In the genomic region with DNA sequence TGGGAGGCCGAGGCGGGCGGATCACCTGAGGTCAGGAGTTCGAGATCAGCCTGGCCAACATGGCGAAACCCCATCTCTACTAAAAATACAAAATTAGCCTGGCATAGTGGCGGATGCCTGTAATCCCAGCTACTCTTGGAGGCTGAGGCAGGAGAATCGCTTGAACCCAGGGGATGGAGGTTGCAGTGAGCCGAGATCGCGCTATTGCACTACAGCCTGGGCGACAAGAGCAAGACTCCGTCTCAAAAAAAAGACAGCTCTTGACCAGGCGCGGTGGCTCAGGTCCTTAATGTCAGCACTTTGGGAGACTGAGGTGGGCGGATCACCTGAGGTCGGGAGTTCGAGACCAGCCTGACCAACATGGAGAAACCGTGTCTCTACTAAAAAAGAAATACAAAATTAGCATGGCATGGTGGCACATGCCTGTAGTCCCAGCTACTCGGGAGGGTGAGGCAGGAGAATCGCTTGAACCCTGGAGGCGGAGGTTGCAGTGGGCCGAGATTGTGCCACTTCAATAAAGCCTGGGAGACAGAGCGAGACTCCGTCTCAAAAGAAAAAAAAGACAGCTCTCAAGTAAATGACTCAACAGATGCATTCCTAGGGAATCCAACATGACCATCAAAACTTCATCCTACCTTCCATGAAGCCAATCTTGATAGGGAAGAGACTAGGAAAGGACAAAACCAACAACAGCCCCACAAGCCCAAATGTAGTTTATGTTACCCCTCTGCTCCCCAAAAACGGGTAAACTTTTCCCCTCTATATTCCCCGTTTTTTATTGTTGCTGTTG, we compare ENCODE assay signal across 8 cellular contexts. TPM values are rescaled to one million over a fixed set of nuclear protein-coding genes. Genes with fewer than 3 reads are reported as not detected.
DNase-seq lines count a peak whose midpoint lies in the region; ATAC-seq, FAIRE-seq and TF ChIP-seq lines count a peak whose summit lies in the region.
"Not testable (repeated sequence)": the region's sequence is repeated elsewhere in the genome, so short reads cannot be mapped to it uniquely, and the experiment has no call there.

No MANE protein-coding gene starts in this region.

- not testable (repeated sequence) for DNase-seq in CD8-positive, alpha-beta T cell; activated CD4-positive, alpha-beta T cell treated with anti-CD3 and anti-CD28 coated beads for 36 hours; astrocyte (ENCODE audit: low read depth); naive thymus-derived CD8-positive, alpha-beta T cell; gastrocnemius medialis; type B pancreatic cell (ENCODE audit: extremely low spot score, unreplicated experiment)

- POLR2A ChIA-PET in CD8-positive, alpha-beta T cell (lab: Charles Lee), result interaction anchor here (0.6 kb wide), 1 partner anchor 190 kb away, joined by 11 read pairs; no protein-coding TSS in a partner anchor
- POLR2A ChIA-PET in activated CD4-positive, alpha-beta T cell treated with anti-CD3 and anti-CD28 coated beads for 36 hours (lab: Charles Lee), result interaction anchor here (1.1 to 2.0 kb wide), 3 partner anchors 31 to 67 kb away, joined by 4 to 5 read pairs (median 4); no protein-coding TSS in a partner anchor
- POLR2A ChIA-PET in naive thymus-derived CD8-positive, alpha-beta T cell (lab: Charles Lee), result interaction anchor here (0.7 kb wide), 1 partner anchor 232 kb away, joined by 4 read pairs; a partner anchor contains a TSS

- peaks cover 59% of the 10 kb centered on the region for H3K4me1 ChIP-seq in CD8-positive, alpha-beta T cell (ENCODE audit: insufficient read depth, low read length)
- peaks cover 34% of the 10 kb centered on the region for H3K4me1 ChIP-seq in astrocyte (ENCODE audit: insufficient read depth, low read length)
- peaks cover 8 to 85% (median 40%) of the 10 kb centered on the region in 3 donors for H3K4me1 ChIP-seq in gastroesophageal sphincter
- H3K4me1 ChIP-seq in gastrocnemius medialis, result peaks cover 68 to 73% of the 10 kb centered on the region in 2 donors

- CTCF ChIA-PET in CD8-positive, alpha-beta T cell (lab: Charles Lee), result interaction anchor here (0.9 to 3.2 kb wide), 4 partner anchors 16 to 120 kb away, joined by 4 to 20 read pairs (median 8); a partner anchor contains a TSS
- CTCF ChIA-PET in activated CD4-positive, alpha-beta T cell treated with anti-CD3 and anti-CD28 coated beads for 36 hours (lab: Charles Lee), result interaction anchor here (0.8 to 3.5 kb wide), 3 partner anchors 19 to 33 kb away, joined by 4 to 34 read pairs (median 6); no protein-coding TSS in a partner anchor

- H3K27ac Mint-ChIP-seq in CD8-positive, alpha-beta T cell, result peak overlapping the region; percentile 62
- peak overlapping the region in 1 of 3 donors; percentile 88 for H3K27ac Mint-ChIP-seq in IgD-negative memory B cell
- H3K27ac Mint-ChIP-seq in activated CD4-positive, alpha-beta T cell treated with anti-CD3 and anti-CD28 coated beads for 36 hours, result not testable (repeated sequence)
- H3K27ac Mint-ChIP-seq in astrocyte (ENCODE audit: unreplicated experiment), result peak overlapping the region; percentile 27
- H3K27ac Mint-ChIP-seq in naive thymus-derived CD8-positive, alpha-beta T cell, result peak overlapping the region in 6 of 10 donors; percentile 16 to 69 (median 60)
- H3K27ac Mint-ChIP-seq in type B pancreatic cell, result peak overlapping the region; percentile 48

- not testable (repeated sequence) for H3K36me3 ChIP-seq in CD8-positive, alpha-beta T cell (ENCODE audit: insufficient read depth, low read length); astrocyte (ENCODE audit: insufficient read depth, low read length); gastroesophageal sphincter; gastrocnemius medialis

- H3K27me3 ChIP-seq in CD8-positive, alpha-beta T cell (ENCODE audit: insufficient read depth, low read length); astrocyte (ENCODE audit: insufficient read depth, low read length); gastroesophageal sphincter; gastrocnemius medialis: not testable (repeated sequence)

- TF ChIP-seq POLR2A in gastroesophageal sphincter (IDR thresholded peaks at IDR 0.05); gastrocnemius medialis (IDR thresholded peaks at IDR 0.05): not testable (repeated sequence)

- 76 to 80% methylated on average over 15 to 18 of the region's 26 CpGs for WGBS in gastroesophageal sphincter (ENCODE audit: low coverage in 1 of 2), 2 donors

- H3K4me1 Mint-ChIP-seq in CD8-positive, alpha-beta T cell (ENCODE audit: low read depth), result peaks cover 73% of the 10 kb centered on the region
- peaks cover 44 to 47% (median 46%) of the 10 kb centered on the region in 3 donors for H3K4me1 Mint-ChIP-seq in IgD-negative memory B cell
- peaks cover 63% of the 10 kb centered on the region for H3K4me1 Mint-ChIP-seq in activated CD4-positive, alpha-beta T cell treated with anti-CD3 and anti-CD28 coated beads for 36 hours
- H3K4me1 Mint-ChIP-seq in astrocyte (ENCODE audit: low read depth, unreplicated experiment), result peaks cover 35% of the 10 kb centered on the region
- peaks cover 30 to 79% (median 75%) of the 10 kb centered on the region in 4 donors for H3K4me1 Mint-ChIP-seq in naive thymus-derived CD8-positive, alpha-beta T cell
- peaks cover 27% of the 10 kb centered on the region for H3K4me1 Mint-ChIP-seq in type B pancreatic cell (ENCODE audit: unreplicated experiment)

- H4K20me1 ChIP-seq in astrocyte (ENCODE audit: insufficient read depth, low read length), result peaks cover 84% of the 10 kb centered on the region

- not testable (repeated sequence) for H3K9me3 ChIP-seq in CD8-positive, alpha-beta T cell (ENCODE audit: low read length); astrocyte (ENCODE audit: insufficient read depth, low read depth, low read length); gastroesophageal sphincter; gastrocnemius medialis

- H3K79me2 ChIP-seq in astrocyte (ENCODE audit: insufficient read depth, low read length), result peaks cover 89% of the 10 kb centered on the region

- not testable (repeated sequence) for H3K4me3 Mint-ChIP-seq in CD8-positive, alpha-beta T cell
- peak overlapping the region in 3 of 4 donors; percentile 60 to 98 (median 68) for H3K4me3 Mint-ChIP-seq in IgD-negative memory B cell
- peak overlapping the region; percentile 100 for H3K4me3 Mint-ChIP-seq in activated CD4-positive, alpha-beta T cell treated with anti-CD3 and anti-CD28 coated beads for 36 hours
- peak overlapping the region; percentile 47 for H3K4me3 Mint-ChIP-seq in astrocyte (ENCODE audit: unreplicated experiment)
- peak overlapping the region in 8 of 10 donors; percentile 6 to 100 (median 39) for H3K4me3 Mint-ChIP-seq in naive thymus-derived CD8-positive, alpha-beta T cell
- peak overlapping the region; percentile 60 for H3K4me3 Mint-ChIP-seq in type B pancreatic cell

- not testable (repeated sequence) for ATAC-seq in CD8-positive, alpha-beta T cell; activated CD4-positive, alpha-beta T cell treated with anti-CD3 and anti-CD28 coated beads for 36 hours; gastroesophageal sphincter; naive thymus-derived CD8-positive, alpha-beta T cell; gastrocnemius medialis

- H3K9ac ChIP-seq in astrocyte (ENCODE audit: low read length), result not testable (repeated sequence)

- H3K4me3 ChIP-seq in CD8-positive, alpha-beta T cell (ENCODE audit: low read depth, low read length); astrocyte (ENCODE audit: insufficient read depth, low read depth, low read length); gastroesophageal sphincter; gastrocnemius medialis: not testable (repeated sequence)

- H3K36me3 Mint-ChIP-seq in CD8-positive, alpha-beta T cell, result peaks cover 35% of the 10 kb centered on the region
- not testable (repeated sequence) for H3K36me3 Mint-ChIP-seq in IgD-negative memory B cell; astrocyte (ENCODE audit: low read depth, unreplicated experiment)
- peaks cover 53% of the 10 kb centered on the region for H3K36me3 Mint-ChIP-seq in activated CD4-positive, alpha-beta T cell treated with anti-CD3 and anti-CD28 coated beads for 36 hours (ENCODE audit: low read depth)
- peaks cover 0 to 44% (median 0%) of the 10 kb centered on the region in 3 donors for H3K36me3 Mint-ChIP-seq in naive thymus-derived CD8-positive, alpha-beta T cell
- peaks cover 27% of the 10 kb centered on the region for H3K36me3 Mint-ChIP-seq in type B pancreatic cell

- not testable (repeated sequence) for H3K9me3 Mint-ChIP-seq in CD8-positive, alpha-beta T cell; IgD-negative memory B cell; activated CD4-positive, alpha-beta T cell treated with anti-CD3 and anti-CD28 coated beads for 36 hours (ENCODE audit: low read depth); astrocyte (ENCODE audit: unreplicated experiment); naive thymus-derived CD8-positive, alpha-beta T cell; type B pancreatic cell

- intact Hi-C loops in CD8-positive, alpha-beta T cell (cut with DNase I, micrococcal nuclease); gastrocnemius medialis (cut with DNase I; ENCODE audit: low total_unique reads): not testable (repeated sequence)
- intact Hi-C loops in activated CD4-positive, alpha-beta T cell treated with anti-CD3 and anti-CD28 coated beads for 36 hours (cut with DNase I, micrococcal nuclease), result loop anchor here in 1 of 2 experiments (5.0 kb wide), 1 partner anchor 49 kb away; no protein-coding TSS in a partner anchor

- not testable (repeated sequence) for H3K27me3 Mint-ChIP-seq in CD8-positive, alpha-beta T cell (ENCODE audit: low read depth); IgD-negative memory B cell; activated CD4-positive, alpha-beta T cell treated with anti-CD3 and anti-CD28 coated beads for 36 hours; astrocyte (ENCODE audit: low read depth, unreplicated experiment); naive thymus-derived CD8-positive, alpha-beta T cell; type B pancreatic cell

- not testable (repeated sequence) for H3K27ac ChIP-seq in CD8-positive, alpha-beta T cell (ENCODE audit: low read depth, low read length); astrocyte (ENCODE audit: low read depth, low read length)
- peak overlapping the region in 3 of 4 donors; percentile 24 to 100 (median 97) for H3K27ac ChIP-seq in gastroesophageal sphincter
- peak overlapping the region; percentile 96 to 100 (median 98) for H3K27ac ChIP-seq in gastrocnemius medialis

- not testable (repeated sequence) for FAIRE-seq in astrocyte (lab: Jason Lieb, UNC)

- H2AFZ ChIP-seq in astrocyte (ENCODE audit: low read depth, low read length), result not testable (repeated sequence)

- not testable (repeated sequence) for TF ChIP-seq EP300 in gastroesophageal sphincter (IDR thresholded peaks at IDR 0.05)

- TF ChIP-seq CTCF in CD8-positive, alpha-beta T cell (IDR thresholded peaks at IDR 0.05); astrocyte (IDR thresholded peaks at IDR 0.05; ENCODE audit: insufficient read depth, low read depth, low read length); gastroesophageal sphincter (IDR thresholded peaks at IDR 0.05); gastrocnemius medialis (IDR thresholded peaks at IDR 0.05 in 4 of 5, conservative IDR thresholded peaks at IDR 0.05 in 1 of 5); type B pancreatic cell (conservative IDR thresholded peaks at IDR 0.05): not testable (repeated sequence)

- in situ Hi-C loops in gastrocnemius medialis (cut with MboI; ENCODE audit: low sequenced_read_pairs in 4 of 4), result not testable (repeated sequence)

- peak overlapping the region; percentile 94 for H3K4me2 ChIP-seq in astrocyte (ENCODE audit: low read length)

RNA-seq across cellular contexts. Expression of a gene that starts 4.0 kb away (rescaled TPM):
- 100 to 1,000 TPM; 125 to 134 TPM for total RNA-seq in CD8-positive, alpha-beta T cell
- polyA plus RNA-seq in IgD-negative memory B cell, result 54.4 TPM
- 100 to 1,000 TPM; 520 to 553 TPM for total RNA-seq in activated CD4-positive, alpha-beta T cell treated with anti-CD3 and anti-CD28 coated beads for 36 hours
- 756 and 771 TPM in 2 replicates for total RNA-seq in astrocyte
- 100 to 1,000 TPM; 359 to 456 (median 398) TPM for total RNA-seq in gastroesophageal sphincter
- total RNA-seq in naive thymus-derived CD8-positive, alpha-beta T cell, result 100 to 1,000 TPM; 114 to 122 TPM
- polyA plus RNA-seq in naive thymus-derived CD8-positive, alpha-beta T cell, result 10 to 100 TPM; 28.3 to 34.2 (median 34.0) TPM
- 1,000 to 10,000 TPM in 3 of 4 donors, 100 to 1,000 TPM in 1; 915 to 1,814 (median 1,174) TPM for total RNA-seq in gastrocnemius medialis
- total RNA-seq in type B pancreatic cell (ENCODE audit: low replicate concordance), result 674 and 773 TPM in 2 replicates

RNA-seq across cellular contexts. Expression of a gene that starts 60.0 kb away (rescaled TPM):
- 10 to 100 TPM; 15.4 to 15.9 TPM for total RNA-seq in CD8-positive, alpha-beta T cell
- polyA plus RNA-seq in IgD-negative memory B cell, result 28.3 TPM
- 10 to 100 TPM; 10.1 to 11.6 TPM for total RNA-seq in activated CD4-positive, alpha-beta T cell treated with anti-CD3 and anti-CD28 coated beads for 36 hours
- total RNA-seq in astrocyte, result 81.1 and 83.5 TPM in 2 replicates
- total RNA-seq in gastroesophageal sphincter, result 10 to 100 TPM; 72.7 to 98.4 (median 77.2) TPM
- total RNA-seq in naive thymus-derived CD8-positive, alpha-beta T cell, result 10 to 100 TPM; 22.0 to 27.6 TPM
- polyA plus RNA-seq in naive thymus-derived CD8-positive, alpha-beta T cell, result 10 to 100 TPM; 18.8 to 24.8 (median 19.9) TPM
- 10 to 100 TPM; 48.6 to 64.6 (median 56.7) TPM for total RNA-seq in gastrocnemius medialis
- 49.5 and 53.6 TPM in 2 replicates for total RNA-seq in type B pancreatic cell (ENCODE audit: low replicate concordance)
